In the genomic region with DNA sequence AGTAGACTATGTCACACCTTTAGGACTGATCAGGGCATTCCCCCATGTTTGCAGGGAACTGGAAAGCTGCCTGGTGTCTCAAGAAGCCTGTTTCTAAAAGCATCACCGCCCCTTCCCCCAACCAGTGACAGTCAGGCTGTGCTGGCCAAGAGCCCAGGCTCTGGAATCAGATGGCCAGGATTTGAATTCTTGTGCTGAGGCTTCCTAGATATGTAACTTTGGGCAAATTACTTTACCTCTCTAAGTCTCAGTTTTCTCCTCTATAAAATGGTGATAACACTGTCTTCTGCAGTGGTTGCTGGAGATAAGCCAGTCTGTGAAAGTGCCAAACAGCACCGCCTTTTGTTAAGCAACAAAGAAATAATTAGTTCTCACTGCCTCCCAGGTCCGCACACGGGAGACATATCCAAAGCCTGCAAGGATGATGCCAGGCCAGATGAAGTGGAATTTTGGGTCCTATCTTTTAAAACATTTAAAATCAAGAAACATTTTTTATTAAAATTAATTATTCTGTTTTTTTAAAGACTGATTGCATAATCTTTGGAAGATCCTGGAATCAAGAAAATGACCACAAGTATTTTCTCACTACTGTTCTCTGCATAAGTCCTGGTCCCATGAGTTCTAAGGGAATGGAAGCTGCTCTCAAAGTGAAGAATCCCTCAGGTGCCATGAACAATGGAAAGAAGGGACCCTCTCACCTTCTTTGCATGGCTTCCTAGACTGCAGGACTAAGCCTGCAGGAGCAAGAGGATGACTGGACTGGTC, we compare ENCODE assay signal across 16 cellular contexts. TPM values are rescaled to one million over a fixed set of nuclear protein-coding genes. Genes with fewer than 3 reads are reported as not detected.
DNase-seq lines count a peak whose midpoint lies in the region; ATAC-seq and TF ChIP-seq lines count a peak whose summit lies in the region.
"Had no signal": no experiment of that assay in that cellular context is flagged by ENCODE, and none has a peak within 500 bp of the region (broad histone marks: within the 10 kb centered on the region; RNA-seq: fewer than 3 reads in every experiment).

No MANE protein-coding gene starts in this region.

- no peaks in the 10 kb centered on the region for H3K27me3 ChIP-seq in tibial artery
- H3K27me3 ChIP-seq in Karpas-422 (ENCODE audit: low read length) = no peaks in the 10 kb centered on the region
- H3K27me3 ChIP-seq: cardiac muscle cell, esophagus squamous epithelium had no signal

- H3K36me3 ChIP-seq in tibial artery (peaks cover 58 to 94% (median 93%) of the 10 kb centered on the region in 3 donors), Karpas-422 (ENCODE audit: insufficient read depth, low read length) (peaks cover 52% of the 10 kb centered on the region; the same call in 1 of the 2 replicates)

- H3K4me1 ChIP-seq in tibial artery (peaks cover 0 to 9% (median 2%) of the 10 kb centered on the region in 4 donors), Karpas-422 (ENCODE audit: low read length) (no peaks in the 10 kb centered on the region)
- H3K4me1 ChIP-seq: A549 had no signal

- ATAC-seq in Right ventricle myocardium inferior (peak; percentile 62), HG02610 (IDR thresholded peaks at IDR 0.05; ENCODE audit: unreplicated experiment) (no peak), HG03378 (IDR thresholded peaks at IDR 0.05; ENCODE audit: unreplicated experiment) (no peak)
- ATAC-seq: A549, lower lobe of right lung had no signal

- H4K20me1 ChIP-seq in Karpas-422 (ENCODE audit: insufficient read depth, low read depth, low read length) = no peaks in the 10 kb centered on the region

- H3K9me3 ChIP-seq in tibial artery = no peaks in the 10 kb centered on the region
- no peaks in the 10 kb centered on the region for H3K9me3 ChIP-seq in Karpas-422 (ENCODE audit: low read length)
- H3K9me3 ChIP-seq: A549, esophagus squamous epithelium, lower lobe of right lung, thoracic aorta had no signal

- DNase-seq in Right ventricle myocardium inferior (ENCODE audit: missing footprints) = no peak
- no peak for DNase-seq in cardiac septum (ENCODE audit: low spot score)
- peak; percentile 61 for DNase-seq in choroid plexus epithelial cell (ENCODE audit: low read depth)
- DNase-seq in kidney tubule cell (ENCODE audit: low spot score) = peak; percentile 17
- DNase-seq in tibial artery = peak; percentile 65 to 79
- DNase-seq in Karpas-422 = no peak
- DNase-seq: DMS79 treated with DMSO at 0.1 percent for 48 hours, esophagus squamous epithelium, lower lobe of right lung, MV-4-11, NCI-H510A treated with DMSO at 0.1 percent for 48 hours had no signal

- TF ChIP-seq CTCF in choroid plexus epithelial cell (conservative IDR thresholded peaks at IDR 0.05; ENCODE audit: low read depth, low read length) (no peak), tibial artery (IDR thresholded peaks at IDR 0.05) (no peak)

- H3K9ac ChIP-seq in Karpas-422 (ENCODE audit: low read length) = no peak overlapping the region

- intact Hi-C loops in Right ventricle myocardium inferior (cut with DNase I) (no loop called here), cardiac septum (cut with DNase I) (no loop called here), tibial artery (cut with DNase I; ENCODE audit: low total_unique reads) (no loop called here)

- H3K9me2 ChIP-seq in Karpas-422 (replicated peaks; ENCODE audit: insufficient read depth, low read length) = no peaks in the 10 kb centered on the region

- H3K27ac ChIP-seq in tibial artery = no peak overlapping the region
- no peak overlapping the region for H3K27ac ChIP-seq in Karpas-422 (ENCODE audit: low read length)
- H3K27ac ChIP-seq: A549, cardiac muscle cell, esophagus squamous epithelium, lower lobe of right lung, thoracic aorta had no signal

- no peak overlapping the region for H3K4me3 ChIP-seq in choroid plexus epithelial cell (ENCODE audit: low read depth, low read length)
- no peak overlapping the region for H3K4me3 ChIP-seq in tibial artery
- no peak overlapping the region for H3K4me3 ChIP-seq in Karpas-422 (ENCODE audit: low read length)
- H3K4me3 ChIP-seq: A549, cardiac muscle cell, esophagus squamous epithelium, lower lobe of right lung, thoracic aorta had no signal

- H2AFZ ChIP-seq in Karpas-422 (ENCODE audit: low read length) = no peak overlapping the region

- no peaks in the 10 kb centered on the region for H3K79me2 ChIP-seq in Karpas-422 (ENCODE audit: low read length)

- H3K4me2 ChIP-seq in Karpas-422 (ENCODE audit: low read depth, low read length, poor library complexity, severe bottlenecking) = no peak overlapping the region
- H3K4me2 ChIP-seq: A549 had no signal

RNA-seq across cellular contexts. Expression of a gene that starts 13.9 kb away (rescaled TPM):
- total RNA-seq in Right ventricle myocardium inferior = 14.6 TPM
- total RNA-seq in cardiac septum = 4.7 TPM
- total RNA-seq in Karpas-422 (2014; rRNA removed; shearing (Covaris generic); ENCODE audit: low replicate concordance) = 0.26 and 0.83 TPM in 2 replicates

RNA-seq across cellular contexts. Expression of a gene that starts 56.4 kb away (rescaled TPM):
- 19.4 TPM for total RNA-seq in Right ventricle myocardium inferior
- total RNA-seq in cardiac septum = 17.9 TPM
- total RNA-seq in Karpas-422 (2014; rRNA removed; shearing (Covaris generic); ENCODE audit: low replicate concordance) = 23.5 and 65.1 TPM in 2 replicates

RNA-seq across cellular contexts. Expression of a gene that starts 56.6 kb away (rescaled TPM):
- 12.0 TPM for total RNA-seq in Right ventricle myocardium inferior
- total RNA-seq in cardiac septum = 9.6 TPM
- 8.7 and 13.5 TPM in 2 replicates for total RNA-seq in Karpas-422 (2014; rRNA removed; shearing (Covaris generic); ENCODE audit: low replicate concordance)

Comparison
In these comparisons a context has a peak if more than half of its experiments do, and no peak if none do; other contexts are left out.
1. DNase-seq: peak in choroid plexus epithelial cell (single experiment), kidney tubule cell (single experiment) and tibial artery (2 of 2); none in Right ventricle myocardium inferior (single experiment), cardiac septum (single experiment) and Karpas-422 (single experiment).